ENCODE assay signal across 27 cellular contexts in genomic region chr2:841036-841435, GRCh38.
"Had no signal": no experiment of that assay in that cellular context is flagged by ENCODE, and none has a peak within 500 bp of the region (broad histone marks: within the 10 kb centered on the region; RNA-seq: fewer than 3 reads in every experiment).

No MANE protein-coding gene starts in this region.

- H3K27ac Mint-ChIP-seq: T-cell had no signal

- H3K36me3 ChIP-seq: MG63, SJSA1 had no signal

- H3K4me1 Mint-ChIP-seq: T-cell had no signal

- H3K4me2 ChIP-seq: SK-N-SH had no signal

- H3K27me3 ChIP-seq: MG63 had no signal

- H3K36me3 Mint-ChIP-seq: T-cell had no signal

- H3K27ac ChIP-seq: HL-60, SJSA1 had no signal

- ATAC-seq: T-cell had no signal

- FAIRE-seq: HTR-8/SVneo, RCC 7860 had no signal

- H3K4me1 ChIP-seq: SJSA1 had no signal

- H3K9me3 Mint-ChIP-seq: T-cell had no signal

- H3K9me3 ChIP-seq: MG63, SJSA1, SK-N-SH had no signal

- H3K4me3 Mint-ChIP-seq: T-cell had no signal

- H3K4me3 ChIP-seq: MG63, SJSA1 had no signal

- H3K9ac ChIP-seq: SK-N-SH had no signal

- DNase-seq: Karpas-422, KG1, MG63, NCI-H1092, NCI-H1105 treated with DMSO at 0.1 percent for 48 hours, NCI-H1417 treated with DMSO at 0.1 percent for 48 hours, NCI-H146, NCI-H1694 treated with DMSO at 0.1 percent for 48 hours, NCI-H1930, NCI-H2081 treated with DMSO at 0.1 percent for 48 hours, NCI-H2171, NCI-H226, NCI-H446, NCI-H510A, NCI-H524 treated with DMSO at 0.1 percent for 48 hours, NCI-H69, NCI-H774, Right ventricle myocardium superior, RPMI8226, SIG-M5, SK-N-SH, SW 1271, T-cell had no signal
